11 cellular contexts compared by ENCODE assay signal in genomic region chr19:34178276-34178614, GRCh38. TPM values are rescaled to one million over a fixed set of nuclear protein-coding genes. Genes with fewer than 3 reads are reported as not detected.
A peak's percentile ranks its signal among the peaks of the same experiment; 100 is the strongest.
DNase-seq lines count a peak whose midpoint lies in the region; ATAC-seq and TF ChIP-seq lines count a peak whose summit lies in the region.
"Had no signal": no experiment of that assay in that cellular context is flagged by ENCODE, and none has a peak within 500 bp of the region (broad histone marks: within the 10 kb centered on the region; RNA-seq: fewer than 3 reads in every experiment).

No MANE protein-coding gene starts in this region.

- H3K4me3 ChIP-seq in A673 (ENCODE audit: low read depth, low read length, poor library complexity, severe bottlenecking) (no peak overlapping the region), GM12865 (ENCODE audit: low read depth, low read length) (peak overlapping the region; percentile 76), foreskin fibroblast (ENCODE audit: low read depth in 1 of 2, low read length in 2 of 2) (no peak overlapping the region)

- POLR2A ChIA-PET in A673 (lab: Charles Lee; ENCODE audit: low non-redundant PET) = no interaction called here
- POLR2A ChIA-PET in activated CD8-positive, alpha-beta T cell treated with anti-CD3 and anti-CD28 coated beads for 36 hours (lab: Charles Lee) = interaction anchor here (0.6 to 1.4 kb wide), 3 partner anchors 44 to 190 kb away, joined by 3 read pairs; no protein-coding TSS in a partner anchor

- DNase-seq in A673 (ENCODE audit: low spot score) (no peak), GM12865 (ENCODE audit: low read depth) (peak; percentile 40), memory B cell (ENCODE audit: low spot score in 2 of 2) (no peak), foreskin fibroblast (no peak), germinal center (ENCODE audit: low spot score) (no peak)
- no peak for DNase-seq in activated CD8-positive, alpha-beta T cell treated with anti-CD3 and anti-CD28 coated beads for 36 hours
- DNase-seq: anterior cingulate cortex, HCEC 1CT, NCI-H2227 treated with DMSO at 0.1 percent for 48 hours had no signal

- peaks cover 5% of the 10 kb centered on the region for H3K36me3 ChIP-seq in A673 (ENCODE audit: insufficient read depth, low read length, poor library complexity, severe bottlenecking)

- H3K4me1 Mint-ChIP-seq in activated CD8-positive, alpha-beta T cell treated with anti-CD3 and anti-CD28 coated beads for 36 hours (ENCODE audit: low read depth) = peaks cover 70% of the 10 kb centered on the region
- peaks cover 42% of the 10 kb centered on the region for H3K4me1 Mint-ChIP-seq in memory B cell

- CTCF ChIA-PET in A673 (lab: Charles Lee) = interaction anchor here (0.7 kb wide), 1 partner anchor 14 kb away, joined by 6 read pairs; no protein-coding TSS in a partner anchor
- CTCF ChIA-PET in activated CD8-positive, alpha-beta T cell treated with anti-CD3 and anti-CD28 coated beads for 36 hours (lab: Charles Lee) = interaction anchor here (1.2 kb wide), 1 partner anchor 44 kb away, joined by 7 read pairs; no protein-coding TSS in a partner anchor

- no peaks in the 10 kb centered on the region for H3K27me3 ChIP-seq in A673 (replicated peaks; ENCODE audit: insufficient read depth, low read depth, low read length, poor library complexity)

- peak; percentile 75 for ATAC-seq in activated CD8-positive, alpha-beta T cell treated with anti-CD3 and anti-CD28 coated beads for 36 hours
- ATAC-seq in memory B cell (ENCODE audit: low read depth) (peak; percentile 43), GM19463 (IDR thresholded peaks at IDR 0.05; ENCODE audit: unreplicated experiment) (no peak), HG02970 (IDR thresholded peaks at IDR 0.05; ENCODE audit: low FRiP score, unreplicated experiment) (no peak)

- H3K27ac ChIP-seq in A673 (ENCODE audit: low read depth, low read length, poor library complexity, severe bottlenecking) = peak overlapping the region; percentile 14

- H3K36me3 Mint-ChIP-seq in activated CD8-positive, alpha-beta T cell treated with anti-CD3 and anti-CD28 coated beads for 36 hours (ENCODE audit: low read depth) = peaks cover 53% of the 10 kb centered on the region
- H3K36me3 Mint-ChIP-seq in memory B cell = peaks cover 25% of the 10 kb centered on the region

- no peaks in the 10 kb centered on the region for H3K27me3 Mint-ChIP-seq in activated CD8-positive, alpha-beta T cell treated with anti-CD3 and anti-CD28 coated beads for 36 hours
- H3K27me3 Mint-ChIP-seq in memory B cell = no peaks in the 10 kb centered on the region

- intact Hi-C loops in A673 (cut with micrococcal nuclease; ENCODE audit: unreplicated experiment) = no loop called here
- intact Hi-C loops in activated CD8-positive, alpha-beta T cell treated with anti-CD3 and anti-CD28 coated beads for 36 hours (cut with micrococcal nuclease) = no loop called here

- BruUV-seq in A673 (replicated peaks; lab: Mats Ljungman, UMichigan) = no TSS peak

- H3K27ac Mint-ChIP-seq in activated CD8-positive, alpha-beta T cell treated with anti-CD3 and anti-CD28 coated beads for 36 hours = peak overlapping the region; percentile 71
- H3K27ac Mint-ChIP-seq in memory B cell = no peak overlapping the region

- peak overlapping the region; percentile 50 for H3K4me3 Mint-ChIP-seq in activated CD8-positive, alpha-beta T cell treated with anti-CD3 and anti-CD28 coated beads for 36 hours
- H3K4me3 Mint-ChIP-seq in memory B cell = peak overlapping the region; percentile 44

- no peaks in the 10 kb centered on the region for H3K9me3 ChIP-seq in A673 (ENCODE audit: low read depth, low read length, poor library complexity, severe bottlenecking)

- TF ChIP-seq CTCF in A673 (conservative IDR thresholded peaks at IDR 0.05; ENCODE audit: low read depth, low read length) (no peak), GM12865 (IDR thresholded peaks at IDR 0.05; ENCODE audit: insufficient read depth, low read depth, low read length, missing control alignments) (no peak), foreskin fibroblast (IDR thresholded peaks at IDR 0.05; ENCODE audit: low read depth, low read length) (no peak)
- no peak for TF ChIP-seq CTCF in activated CD8-positive, alpha-beta T cell treated with anti-CD3 and anti-CD28 coated beads for 36 hours (IDR thresholded peaks at IDR 0.05)

- peaks cover 54% of the 10 kb centered on the region for H3K4me1 ChIP-seq in A673 (ENCODE audit: insufficient read depth, low read length, poor library complexity, severe bottlenecking)

- no peaks in the 10 kb centered on the region for H3K9me3 Mint-ChIP-seq in activated CD8-positive, alpha-beta T cell treated with anti-CD3 and anti-CD28 coated beads for 36 hours
- no peaks in the 10 kb centered on the region for H3K9me3 Mint-ChIP-seq in memory B cell

RNA-seq across cellular contexts. Expression of gene LSM14A, which starts 5.9 kb away (rescaled TPM):
- 134 and 137 TPM in 2 replicates for total RNA-seq in A673 (2021)
- total RNA-seq in activated CD8-positive, alpha-beta T cell treated with anti-CD3 and anti-CD28 coated beads for 36 hours = 10 to 100 TPM; 98.6 to 99.3 TPM

Comparison
In these comparisons a context has a peak if more than half of its experiments do, and no peak if none do; other contexts are left out.
1. ATAC-seq: peak in activated CD8-positive, alpha-beta T cell treated with anti-CD3 and anti-CD28 coated beads for 36 hours (single experiment) and memory B cell (single experiment); none in GM19463 (single experiment) and HG02970 (single experiment).